27 cellular contexts compared by ENCODE assay signal in the genomic region with DNA sequence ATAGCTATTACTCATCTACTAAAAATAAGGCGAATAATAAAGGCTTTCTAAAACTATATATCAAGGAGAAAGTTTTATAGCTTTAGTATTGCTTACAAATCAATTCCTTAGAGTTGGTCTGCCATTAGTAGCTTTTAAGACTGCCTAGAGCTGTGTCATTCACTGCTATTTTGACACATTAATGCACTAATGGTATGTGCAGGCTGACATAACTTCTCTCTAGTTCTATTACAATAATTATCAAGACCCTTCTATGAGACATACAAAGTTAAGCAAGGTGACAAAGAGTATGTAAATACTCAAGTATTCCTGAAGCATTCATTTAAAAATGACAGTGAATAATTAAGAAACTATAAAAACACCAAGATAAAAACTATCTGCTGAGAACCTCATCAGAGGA.
A peak's percentile ranks its signal among the peaks of the same experiment; 100 is the strongest.
DNase-seq lines count a peak whose midpoint lies in the region; TF ChIP-seq lines count a peak whose summit lies in the region.
"Had no signal": no experiment of that assay in that cellular context is flagged by ENCODE, and none has a peak within 500 bp of the region (broad histone marks: within the 10 kb centered on the region; RNA-seq: fewer than 3 reads in every experiment).

No MANE protein-coding gene starts in this region.

- no peak overlapping the region for H3K9ac ChIP-seq in neural cell (ENCODE audit: low read length)
- H3K9ac ChIP-seq: BLaER1; BLaER1 treated with 17β-estradiol and CSF1 and Interleukin-3, amounts not matched to agents 10 nM and 100 nM had no signal

- H3K36me3 ChIP-seq in neural cell (ENCODE audit: insufficient read depth, low read length), result no peaks in the 10 kb centered on the region
- H3K36me3 ChIP-seq: BE2C; BLaER1; BLaER1 treated with 17β-estradiol and CSF1 and Interleukin-3, amounts not matched to agents 10 nM and 100 nM had no signal

- no peaks in the 10 kb centered on the region for H3K79me2 ChIP-seq in neural cell (replicated peaks; ENCODE audit: insufficient read depth, low read length)

- H3K4me2 ChIP-seq in neural cell (ENCODE audit: low read length), result no peak overlapping the region
- H3K4me2 ChIP-seq: A549; BLaER1; BLaER1 treated with 17β-estradiol and CSF1 and Interleukin-3, amounts not matched to agents 10 nM and 100 nM had no signal

- no peaks in the 10 kb centered on the region for H3K27me3 ChIP-seq in neural cell (ENCODE audit: insufficient read depth, low read depth, low read length)
- H3K27me3 ChIP-seq: BE2C; BLaER1; BLaER1 treated with 17β-estradiol and CSF1 and Interleukin-3, amounts not matched to agents 10 nM and 100 nM had no signal

- no peaks in the 10 kb centered on the region for H3F3A ChIP-seq in neural cell (ENCODE audit: insufficient read depth, low read length, poor library complexity, severe bottlenecking)

- H3K9me2 ChIP-seq in neural cell (ENCODE audit: insufficient read depth, low read length), result no peaks in the 10 kb centered on the region

- TF ChIP-seq CTCF in neural cell (IDR thresholded peaks at IDR 0.05; ENCODE audit: poor library complexity, severe bottlenecking), result no peak

- no peak overlapping the region for H3K27ac ChIP-seq in neural cell (ENCODE audit: low read length)
- H3K27ac ChIP-seq: 22Rv1; A549; BLaER1; BLaER1 treated with 17β-estradiol and CSF1 and Interleukin-3, amounts not matched to agents 10 nM and 100 nM; C4-2B had no signal

- H3K4me3 ChIP-seq in neural cell (ENCODE audit: low read length), result no peak overlapping the region
- H3K4me3 ChIP-seq: A549; BLaER1; BLaER1 treated with 17β-estradiol and CSF1 and Interleukin-3, amounts not matched to agents 10 nM and 100 nM had no signal

- H3K9me3 ChIP-seq in neural cell (ENCODE audit: low read length), result no peaks in the 10 kb centered on the region
- H3K9me3 ChIP-seq: A549; BE2C; BLaER1; BLaER1 treated with 17β-estradiol and CSF1 and Interleukin-3, amounts not matched to agents 10 nM and 100 nM; Caco-2 had no signal

- no peak for DNase-seq in stimulated activated CD4-positive, alpha-beta T cell treated with anti-CD3 and anti-CD28 coated beads, Interleukin-4, amount 100 ng/mL, for 1 hour
- DNase-seq: 8988T; ACHN; AML-193; BE2C; C1 segment of cervical spinal cord; Caco-2; Calu3; CD4-positive, alpha-beta memory T cell; CD4-positive, alpha-beta T cell; CD4-positive, CD25-positive, alpha-beta regulatory T cell; CD8-positive, alpha-beta memory T cell; CD8-positive, alpha-beta T cell; COR-L47; DMS 273 treated with DMSO at 0.1 percent for 48 hours; DMS153; DMS53; DMS79; DMS79 treated with DMSO at 0.1 percent for 48 hours; DND-41; EL had no signal

- H4K20me1 ChIP-seq in neural cell (ENCODE audit: insufficient read depth), result no peaks in the 10 kb centered on the region
- H4K20me1 ChIP-seq: BLaER1; BLaER1 treated with 17β-estradiol and CSF1 and Interleukin-3, amounts not matched to agents 10 nM and 100 nM had no signal

- peak; percentile 97 for TF ChIP-seq EP300 in neural cell (conservative IDR thresholded peaks at IDR 0.05; ENCODE audit: poor library complexity, severe bottlenecking)

- H2AFZ ChIP-seq in neural cell (ENCODE audit: low read depth, low read length), result no peak overlapping the region

- no peak for TF ChIP-seq RAD21 in neural cell (conservative IDR thresholded peaks at IDR 0.05)

TF ChIP-seq in neural cell, 6 proteins besides CTCF, POLR2A, EP300 and RAD21:
- TF ChIP-seq EZH2 (IDR thresholded peaks at IDR 0.05; ENCODE audit: borderline replicate concordance, insufficient read depth, low read length, poor library complexity, severe bottlenecking), result no peak
- TF ChIP-seq POLR2AphosphoS5 (IDR thresholded peaks at IDR 0.05), result peak; percentile 97
- TF ChIP-seq MXI1 (conservative IDR thresholded peaks at IDR 0.05; ENCODE audit: poor library complexity, severe bottlenecking), result no peak
- TF ChIP-seq, protein P1, sequence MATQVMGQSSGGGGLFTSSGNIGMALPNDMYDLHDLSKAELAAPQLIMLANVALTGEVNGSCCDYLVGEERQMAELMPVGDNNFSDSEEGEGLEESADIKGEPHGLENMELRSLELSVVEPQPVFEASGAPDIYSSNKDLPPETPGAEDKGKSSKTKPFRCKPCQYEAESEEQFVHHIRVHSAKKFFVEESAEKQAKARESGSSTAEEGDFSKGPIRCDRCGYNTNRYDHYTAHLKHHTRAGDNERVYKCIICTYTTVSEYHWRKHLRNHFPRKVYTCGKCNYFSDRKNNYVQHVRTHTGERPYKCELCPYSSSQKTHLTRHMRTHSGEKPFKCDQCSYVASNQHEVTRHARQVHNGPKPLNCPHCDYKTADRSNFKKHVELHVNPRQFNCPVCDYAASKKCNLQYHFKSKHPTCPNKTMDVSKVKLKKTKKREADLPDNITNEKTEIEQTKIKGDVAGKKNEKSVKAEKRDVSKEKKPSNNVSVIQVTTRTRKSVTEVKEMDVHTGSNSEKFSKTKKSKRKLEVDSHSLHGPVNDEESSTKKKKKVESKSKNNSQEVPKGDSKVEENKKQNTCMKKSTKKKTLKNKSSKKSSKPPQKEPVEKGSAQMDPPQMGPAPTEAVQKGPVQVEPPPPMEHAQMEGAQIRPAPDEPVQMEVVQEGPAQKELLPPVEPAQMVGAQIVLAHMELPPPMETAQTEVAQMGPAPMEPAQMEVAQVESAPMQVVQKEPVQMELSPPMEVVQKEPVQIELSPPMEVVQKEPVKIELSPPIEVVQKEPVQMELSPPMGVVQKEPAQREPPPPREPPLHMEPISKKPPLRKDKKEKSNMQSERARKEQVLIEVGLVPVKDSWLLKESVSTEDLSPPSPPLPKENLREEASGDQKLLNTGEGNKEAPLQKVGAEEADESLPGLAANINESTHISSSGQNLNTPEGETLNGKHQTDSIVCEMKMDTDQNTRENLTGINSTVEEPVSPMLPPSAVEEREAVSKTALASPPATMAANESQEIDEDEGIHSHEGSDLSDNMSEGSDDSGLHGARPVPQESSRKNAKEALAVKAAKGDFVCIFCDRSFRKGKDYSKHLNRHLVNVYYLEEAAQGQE (IDR thresholded peaks at IDR 0.05; ENCODE audit: borderline replicate concordance), result peak; percentile 76
- TF ChIP-seq SMC3 (conservative IDR thresholded peaks at IDR 0.05; ENCODE audit: poor library complexity), result no peak
- TF ChIP-seq TAF1 (IDR thresholded peaks at IDR 0.05; ENCODE audit: low read depth), result no peak
